In genomic region chr20:45337367-45338120, GRCh38 we compare ENCODE assay signal across 8 cellular contexts. TPM values are rescaled to one million over a fixed set of nuclear protein-coding genes. Genes with fewer than 3 reads are reported as not detected.
DNase-seq lines count a peak whose midpoint lies in the region; ATAC-seq, FAIRE-seq and TF ChIP-seq lines count a peak whose summit lies in the region.

No MANE protein-coding gene starts in this region.

- no peak overlapping the region for H2AFZ ChIP-seq in H1 (ENCODE audit: low read length)
- H2AFZ ChIP-seq in Karpas-422 (ENCODE audit: low read length), result no peak overlapping the region

- no peak for TF ChIP-seq RAD21 in H1 (IDR thresholded peaks at IDR 0.05 in 1 of 2, conservative IDR thresholded peaks at IDR 0.05 in 1 of 2; ENCODE audit: low read depth in 2 of 2, low read length in 2 of 2)

- peak overlapping the region; percentile 39 for H3K27ac ChIP-seq in H1 (ENCODE audit: low read depth, low read length)
- no peak overlapping the region for H3K27ac ChIP-seq in Karpas-422 (ENCODE audit: low read length)

- H3K4ac ChIP-seq in H1 (replicated peaks; ENCODE audit: insufficient read length, low read depth, low read length), result no peak overlapping the region

- H3K23ac ChIP-seq in H1 (ENCODE audit: insufficient read length), result no peak overlapping the region

- TF ChIP-seq CTCF in H1 (IDR thresholded peaks at IDR 0.05; ENCODE audit: control extremely low read depth in 1 of 3, insufficient read depth in 1 of 3, low read depth in 1 of 3, low read length in 3 of 3), result no peak

- H4K5ac ChIP-seq in H1 (ENCODE audit: insufficient read length, low read depth, low read length), result peak overlapping the region; percentile 9

- H4K91ac ChIP-seq in H1 (replicated peaks; ENCODE audit: insufficient read length, low read length), result no peak overlapping the region

- no peak for FAIRE-seq in H1 (lab: Jason Lieb, UNC)

- H2BK120ac ChIP-seq in H1 (replicated peaks; ENCODE audit: low read depth, low read length), result peak overlapping the region; percentile 44

- H3K4me3 ChIP-seq in H1 (ENCODE audit: extremely low read depth in 1 of 4, insufficient read depth in 2 of 4, low read depth in 3 of 4, low read length in 4 of 4) (no peak overlapping the region), Karpas-422 (ENCODE audit: low read length) (no peak overlapping the region)

- H3K9me2 ChIP-seq in Karpas-422 (replicated peaks; ENCODE audit: insufficient read depth, low read length), result no peaks in the 10 kb centered on the region

- H4K20me1 ChIP-seq in H1 (replicated peaks in 1 of 2; ENCODE audit: control insufficient read depth in 1 of 2, insufficient read depth in 2 of 2, low read length in 2 of 2) (peaks cover 0 to 2% of the 10 kb centered on the region in 2 experiments), Karpas-422 (ENCODE audit: insufficient read depth, low read depth, low read length) (no peaks in the 10 kb centered on the region)

- POLR2A ChIA-PET in H1 (lab: Charles Lee; ENCODE audit: partially characterized antibody), result interaction anchor here (0.9 to 8.1 kb wide), 11 partner anchors 11 to 91 kb away, joined by 3 to 60 read pairs (median 4); partner anchors contain the start of genes PIGT and SDC4

- H2BK12ac ChIP-seq in H1 (ENCODE audit: low read depth, low read length), result peak overlapping the region; percentile 63

- H3K79me2 ChIP-seq in H1 (ENCODE audit: control insufficient read depth in 1 of 2, insufficient read depth in 2 of 2, low read length in 2 of 2), result peaks cover 0 to 65% of the 10 kb centered on the region in 2 experiments; a peak in 3 of 4 replicates
- H3K79me2 ChIP-seq in Karpas-422 (ENCODE audit: low read length), result no peaks in the 10 kb centered on the region

- H4K8ac ChIP-seq in H1 (ENCODE audit: extremely low read depth, insufficient read depth, low read length), result peak overlapping the region; percentile 81; the same call in 1 of the 2 replicates

- H3K27me3 ChIP-seq in H1 (replicated peaks in 1 of 4; ENCODE audit: control insufficient read depth in 3 of 4, extremely low read depth in 1 of 4, insufficient read depth in 3 of 4, low read length in 3 of 4) (no peaks in the 10 kb centered on the region), Karpas-422 (ENCODE audit: low read length) (no peaks in the 10 kb centered on the region)

- H2BK5ac ChIP-seq in H1 (ENCODE audit: low read depth, low read length), result peak overlapping the region; percentile 56

- H2BK20ac ChIP-seq in H1 (ENCODE audit: low read length), result no peak overlapping the region

- no peak for TF ChIP-seq EP300 in H1 (IDR thresholded peaks at IDR 0.05; ENCODE audit: borderline replicate concordance in 1 of 2, low read depth in 2 of 2, low read length in 2 of 2)

- H2AK5ac ChIP-seq in H1 (ENCODE audit: low read depth, low read length), result 0 out of 2 replicates have a peak overlapping the region, but pooled peaks have one; percentile 65

- H3K9ac ChIP-seq in H1 (replicated peaks in 1 of 4; ENCODE audit: extremely low read depth in 1 of 4, low read depth in 3 of 4, low read length in 3 of 4), result no peak overlapping the region; a peak in 2 of 7 replicates
- H3K9ac ChIP-seq in Karpas-422 (ENCODE audit: low read length), result no peak overlapping the region

- H3K4me2 ChIP-seq in H1 (ENCODE audit: insufficient read depth in 1 of 2, low read depth in 2 of 2, low read length in 2 of 2), result peak overlapping the region in 1 of 2 experiments; percentile 15; a peak in 1 of 4 replicates
- no peak overlapping the region for H3K4me2 ChIP-seq in Karpas-422 (ENCODE audit: low read depth, low read length, poor library complexity, severe bottlenecking)

- 82% methylated on average over 15 of the region's 15 CpGs; no CpG with 5 or more reads in 1 of the 2 experiments for whole genome bisulfite sequencing in H1 (ENCODE audit: extremely low coverage in 1 of 2, insufficient coverage in 1 of 2, insufficient read length in 1 of 2, insufficient replicate concordance in 2 of 2, low coverage in 1 of 2, low lambda C conversion rate in 2 of 2, missing lambda C conversion rate in 1 of 2), 2 experiments

- H3K23me2 ChIP-seq in H1 (ENCODE audit: low read depth, low read length), result no peaks in the 10 kb centered on the region

- H3K9me3 ChIP-seq in H1 (ENCODE audit: insufficient read depth in 2 of 2, low read depth in 1 of 2, low read length in 1 of 2), result no peaks in the 10 kb centered on the region
- no peaks in the 10 kb centered on the region for H3K9me3 ChIP-seq in Karpas-422 (ENCODE audit: low read length)

- H3K18ac ChIP-seq in H1 (ENCODE audit: extremely low read depth, low read length), result peak overlapping the region; percentile 44

- TF ChIP-seq POLR2A in H1 (IDR thresholded peaks at IDR 0.05; ENCODE audit: control extremely low read depth in 1 of 2, low read depth in 2 of 2, low read length in 2 of 2), result no peak; a peak in 1 of 3 replicates

- H3K14ac ChIP-seq in H1 (ENCODE audit: insufficient read length), result no peak overlapping the region

- peaks cover 19% of the 10 kb centered on the region for H3K79me1 ChIP-seq in H1 (ENCODE audit: low read depth, low read length)

- H3K36me3 ChIP-seq in H1 (ENCODE audit: control insufficient read depth in 2 of 4, insufficient read depth in 4 of 4, low read length in 3 of 4), result peaks cover 0 to 7% (median 2%) of the 10 kb centered on the region in 4 experiments; a peak in 5 of 8 replicates
- H3K36me3 ChIP-seq in Karpas-422 (ENCODE audit: insufficient read depth, low read length), result no peaks in the 10 kb centered on the region

- H3K4me1 ChIP-seq in H1 (replicated peaks in 1 of 4; ENCODE audit: control insufficient read depth in 3 of 4, insufficient read depth in 4 of 4, low read length in 3 of 4) (peaks cover 11 to 43% (median 28%) of the 10 kb centered on the region in 4 experiments), Karpas-422 (ENCODE audit: low read length) (no peaks in the 10 kb centered on the region)

- peak; percentile 98 for DNase-seq in NCI-H226
- peak in 1 of 2 experiments; percentile 52 for DNase-seq in H1 (ENCODE audit: low read depth in 1 of 2, low spot score in 2 of 2)
- peak; percentile 32 to 67 for DNase-seq in lung microvascular endothelial cell (ENCODE audit: low read depth in 2 of 2)
- peak; percentile 65 for DNase-seq in ureter (ENCODE audit: low spot score)
- no peak for DNase-seq in Karpas-422
- no peak for DNase-seq in activated CD8-positive, alpha-beta memory T cell treated with anti-CD3 and anti-CD28 coated beads, Interleukin-2, amount 50 U/mL, for 48 hours
- no peak for DNase-seq in putamen (ENCODE audit: low spot score)

- H2BK15ac ChIP-seq in H1 (ENCODE audit: low read length), result peak overlapping the region; percentile 50; the same call in 1 of the 2 replicates

- CTCF ChIA-PET in H1 (lab: Charles Lee; ENCODE audit: partially characterized antibody), result interaction anchor here (0.7 to 5.0 kb wide), 11 partner anchors 14 to 121 kb away, joined by 3 to 44 read pairs (median 4); partner anchors contain the start of gene SYS1

- no peak for ATAC-seq in GM21381 (IDR thresholded peaks at IDR 0.05; ENCODE audit: unreplicated experiment)

- no peak overlapping the region for H3K56ac ChIP-seq in H1 (replicated peaks; ENCODE audit: insufficient read length, low read depth, low read length)

RNA-seq across cellular contexts. Expression of gene SDC4, which starts 10.7 kb away (rescaled TPM):
- 59.2 and 60.2 TPM in 2 replicates for total RNA-seq in H1 (2021; fragmentation: NEBNext Ultra II Directional; extraction: Animal tissue kit (Norgen Biotek cat#: 25700))
- polyA plus RNA-seq in H1 (2011; rRNA removed), result 29.9 and 34.6 TPM in 2 replicates
- 33.3 TPM for polyA plus RNA-seq in H1 (2011; cell fraction: cytosol; rRNA removed)
- polyA plus RNA-seq in H1 (2011; cell fraction: nucleus; rRNA removed), result 20.2 TPM
- polyA plus RNA-seq in H1 (2012, experiment 1 of 2), result 49.5 to 58.2 TPM (median 53.1 TPM) in 4 replicates
- 62.5 TPM for polyA plus RNA-seq in H1 (2012, experiment 2 of 2)
- 51.2 TPM for polyA plus RNA-seq in H1 (2013, experiment 1 of 2)
- polyA plus RNA-seq in H1 (2013, experiment 2 of 2), result 59.1 TPM
- polyA minus RNA-seq in H1 (2011; rRNA and poly(A)+ RNA removed), result 65.3 and 74.9 TPM in 2 replicates
- 45.6 TPM for polyA minus RNA-seq in H1 (2011; cell fraction: cytosol; rRNA and poly(A)+ RNA removed)
- 17.7 TPM for polyA minus RNA-seq in H1 (2011; cell fraction: nucleus; rRNA and poly(A)+ RNA removed)
- 31.8 and 65.1 TPM in 2 replicates for total RNA-seq in lung microvascular endothelial cell
- 215 TPM for total RNA-seq in ureter
- not detected in 2 replicates for total RNA-seq in Karpas-422 (2014; rRNA removed; shearing (Covaris generic); ENCODE audit: low replicate concordance)

RNA-seq across cellular contexts. Expression of gene SYS1, which starts 25.4 kb away (rescaled TPM):
- 18.2 and 19.6 TPM in 2 replicates for total RNA-seq in H1 (2021; fragmentation: NEBNext Ultra II Directional; extraction: Animal tissue kit (Norgen Biotek cat#: 25700))
- polyA plus RNA-seq in H1 (2011; rRNA removed), result 50.8 and 57.4 TPM in 2 replicates
- 29.3 TPM for polyA plus RNA-seq in H1 (2011; cell fraction: cytosol; rRNA removed)
- polyA plus RNA-seq in H1 (2011; cell fraction: nucleus; rRNA removed), result 32.0 TPM
- 15.1 to 17.8 TPM (median 16.5 TPM) in 4 replicates for polyA plus RNA-seq in H1 (2012, experiment 1 of 2)
- polyA plus RNA-seq in H1 (2012, experiment 2 of 2), result 23.0 TPM
- polyA plus RNA-seq in H1 (2013, experiment 1 of 2), result 15.6 TPM
- polyA plus RNA-seq in H1 (2013, experiment 2 of 2), result 18.9 TPM
- 44.9 and 51.1 TPM in 2 replicates for polyA minus RNA-seq in H1 (2011; rRNA and poly(A)+ RNA removed)
- 15.0 TPM for polyA minus RNA-seq in H1 (2011; cell fraction: cytosol; rRNA and poly(A)+ RNA removed)
- 21.8 TPM for polyA minus RNA-seq in H1 (2011; cell fraction: nucleus; rRNA and poly(A)+ RNA removed)
- total RNA-seq in lung microvascular endothelial cell (15.9 and 28.4 TPM in 2 replicates), ureter (28.8 TPM)
- 18.6 and 34.5 TPM in 2 replicates for total RNA-seq in Karpas-422 (2014; rRNA removed; shearing (Covaris generic); ENCODE audit: low replicate concordance)

RNA-seq across cellular contexts. Expression of gene MATN4, which starts 29.4 kb away (rescaled TPM):
- total RNA-seq in H1 (2021; fragmentation: NEBNext Ultra II Directional; extraction: Animal tissue kit (Norgen Biotek cat#: 25700)), result 4.0 and 4.4 TPM in 2 replicates
- 2.1 and 3.6 TPM in 2 replicates for polyA plus RNA-seq in H1 (2011; rRNA removed)
- 2.5 TPM for polyA plus RNA-seq in H1 (2011; cell fraction: cytosol; rRNA removed)
- polyA plus RNA-seq in H1 (2011; cell fraction: nucleus; rRNA removed), result 5.2 TPM
- 0.86 to 2.7 TPM (median 2.3 TPM) in 4 replicates for polyA plus RNA-seq in H1 (2012, experiment 1 of 2)
- 1.5 TPM for polyA plus RNA-seq in H1 (2012, experiment 2 of 2)
- 2.7 TPM for polyA plus RNA-seq in H1 (2013, experiment 1 of 2)
- polyA plus RNA-seq in H1 (2013, experiment 2 of 2), result 2.1 TPM
- 0.59 and 0.63 TPM in 2 replicates for polyA minus RNA-seq in H1 (2011; rRNA and poly(A)+ RNA removed)
- polyA minus RNA-seq in H1 (2011; cell fraction: cytosol; rRNA and poly(A)+ RNA removed), result 2.1 TPM
- 1.4 TPM for polyA minus RNA-seq in H1 (2011; cell fraction: nucleus; rRNA and poly(A)+ RNA removed)
- total RNA-seq in lung microvascular endothelial cell, result not detected in 2 replicates
- not detected for total RNA-seq in ureter
- total RNA-seq in Karpas-422 (2014; rRNA removed; shearing (Covaris generic); ENCODE audit: low replicate concordance), result not detected in 2 replicates

RNA-seq across cellular contexts. Expression of gene RBPJL, which starts 30.9 kb away (rescaled TPM):
- 0.67 and 0.73 TPM in 2 replicates for total RNA-seq in H1 (2021; fragmentation: NEBNext Ultra II Directional; extraction: Animal tissue kit (Norgen Biotek cat#: 25700))
- 1.3 and 1.5 TPM in 2 replicates for polyA plus RNA-seq in H1 (2011; rRNA removed)
- polyA plus RNA-seq in H1 (2011; cell fraction: cytosol; rRNA removed), result 1.0 TPM
- polyA plus RNA-seq in H1 (2011; cell fraction: nucleus; rRNA removed), result 1.8 TPM
- polyA plus RNA-seq in H1 (2012, experiment 1 of 2), result 0.22 to 0.98 TPM (median 0.68 TPM) in 4 replicates
- 0.47 TPM for polyA plus RNA-seq in H1 (2012, experiment 2 of 2)
- polyA plus RNA-seq in H1 (2013, experiment 1 of 2), result 0.79 TPM
- 0.72 TPM for polyA plus RNA-seq in H1 (2013, experiment 2 of 2)
- 0.15 and 0.32 TPM in 2 replicates for polyA minus RNA-seq in H1 (2011; rRNA and poly(A)+ RNA removed)
- polyA minus RNA-seq in H1 (2011; cell fraction: cytosol; rRNA and poly(A)+ RNA removed), result not detected
- 0.70 TPM for polyA minus RNA-seq in H1 (2011; cell fraction: nucleus; rRNA and poly(A)+ RNA removed)
- total RNA-seq in lung microvascular endothelial cell (not detected in 2 replicates), ureter (not detected)
- not detected in 2 replicates for total RNA-seq in Karpas-422 (2014; rRNA removed; shearing (Covaris generic); ENCODE audit: low replicate concordance)

RNA-seq across cellular contexts. Expression of gene TP53TG5, which starts 40.6 kb away (rescaled TPM):
- total RNA-seq in H1 (2021; fragmentation: NEBNext Ultra II Directional; extraction: Animal tissue kit (Norgen Biotek cat#: 25700)), result not detected in 2 replicates
- not detected in 2 replicates for polyA plus RNA-seq in H1 (2011; rRNA removed)
- polyA plus RNA-seq in H1 (2011; cell fraction: cytosol; rRNA removed), result 0.03 TPM
- 1.6 TPM for polyA plus RNA-seq in H1 (2011; cell fraction: nucleus; rRNA removed)
- polyA plus RNA-seq in H1 (2012, experiment 1 of 2), result 0.42 to 0.67 TPM (median 0.60 TPM) in 4 replicates
- not detected for polyA plus RNA-seq in H1 (2012, experiment 2 of 2)
- polyA plus RNA-seq in H1 (2013, experiment 1 of 2), result not detected
- polyA plus RNA-seq in H1 (2013, experiment 2 of 2), result not detected
- polyA minus RNA-seq in H1 (2011; rRNA and poly(A)+ RNA removed), result 0.19 TPM in 1 of 2 replicates, not detected in the other
- not detected for polyA minus RNA-seq in H1 (2011; cell fraction: cytosol; rRNA and poly(A)+ RNA removed)
- 1.1 TPM for polyA minus RNA-seq in H1 (2011; cell fraction: nucleus; rRNA and poly(A)+ RNA removed)
- total RNA-seq in lung microvascular endothelial cell (not detected in 2 replicates), ureter (1.2 TPM)
- not detected in 2 replicates for total RNA-seq in Karpas-422 (2014; rRNA removed; shearing (Covaris generic); ENCODE audit: low replicate concordance)

Comparison
In these comparisons a context has a peak if more than half of its experiments do, and no peak if none do; other contexts are left out.
1. DNase-seq: peak in NCI-H226 (single experiment), lung microvascular endothelial cell (2 of 2) and ureter (single experiment); none in Karpas-422 (single experiment), activated CD8-positive, alpha-beta memory T cell treated with anti-CD3 and anti-CD28 coated beads, Interleukin-2, amount 50 U/mL, for 48 hours (single experiment) and putamen (single experiment).
2. RNA of gene SDC4, which starts 10.7 kb away (total RNA-seq): 215 TPM in ureter (single experiment), 31.8 to 65.1 TPM in lung microvascular endothelial cell and 59.2 to 60.2 TPM in H1; not detected in Karpas-422; every median in the first group is over 10 times any median in the second.